ENCODE assay signal across 8 cellular contexts in genomic region chr1:120299433-120300063, GRCh38.
DNase-seq lines count a peak whose midpoint lies in the region; ATAC-seq, FAIRE-seq and TF ChIP-seq lines count a peak whose summit lies in the region.
"Not testable (repeated sequence)": the region's sequence is repeated elsewhere in the genome, so short reads cannot be mapped to it uniquely, and the experiment has no call there.

No MANE protein-coding gene starts in this region.

- POLR2A ChIA-PET in Panc1 (lab: Charles Lee); GM12878 (lab: Charles Lee): not testable (repeated sequence)

- H3K9me3 ChIP-seq in Panc1 (ENCODE audit: control insufficient read depth, insufficient read depth, low read depth, low read length); GM12878 (replicated peaks; ENCODE audit: control insufficient read depth, insufficient read depth, low read length); right cardiac atrium (ENCODE audit: control insufficient read depth, low read length); lower lobe of right lung; gastrocnemius medialis; aorta (ENCODE audit: control insufficient read depth, low read length): not testable (repeated sequence)

- DNase-seq in HFFc6; Panc1 (ENCODE audit: low read depth, low spot score); GM12878 (ENCODE audit: low read depth, low spot score); Right ventricle myocardium inferior (ENCODE audit: missing footprints); right cardiac atrium; lower lobe of right lung; gastrocnemius medialis; aorta: not testable (repeated sequence)

- not testable (repeated sequence) for FAIRE-seq in GM12878 (lab: Jason Lieb, UNC)

- H4K20me1 ChIP-seq in GM12878 (ENCODE audit: control insufficient read depth, insufficient read depth) = not testable (repeated sequence)

- SMC1A ChIA-PET in GM12878 (lab: Charles Lee; ENCODE audit: uncharacterized antibody, unreplicated experiment) = not testable (repeated sequence)

- CTCF ChIA-PET in Panc1 (lab: Charles Lee); GM12878 (lab: Yijun Ruan, JAX): not testable (repeated sequence)

- H3K27ac ChIP-seq in Panc1 (ENCODE audit: low read length); GM12878 (ENCODE audit: control insufficient read depth, insufficient read depth); right cardiac atrium (ENCODE audit: low read length); lower lobe of right lung; aorta (ENCODE audit: low read depth in 1 of 2, low read length in 2 of 2): not testable (repeated sequence)
- H3K27ac ChIP-seq in gastrocnemius medialis = peak overlapping the region in 3 of 4 donors; percentile 57 to 61 (median 59)

- not testable (repeated sequence) for H3K27me3 ChIP-seq in Panc1 (ENCODE audit: control insufficient read depth, insufficient read depth, low read length); GM12878 (replicated peaks in 1 of 2; ENCODE audit: control insufficient read depth in 2 of 2, insufficient read depth in 2 of 2, low read length in 1 of 2); right cardiac atrium (ENCODE audit: control insufficient read depth, insufficient read depth); lower lobe of right lung (ENCODE audit: low read depth); gastrocnemius medialis; aorta (ENCODE audit: control insufficient read depth in 1 of 2, insufficient read depth in 2 of 2, low read length in 1 of 2)

- not testable (repeated sequence) for H3K4me3 Mint-ChIP-seq in HFFc6

- not testable (repeated sequence) for TF ChIP-seq POLR2A in GM12878 (IDR thresholded peaks at IDR 0.05; ENCODE audit: low read depth, low read length); gastrocnemius medialis (IDR thresholded peaks at IDR 0.05)

- not testable (repeated sequence) for H3K4me1 Mint-ChIP-seq in HFFc6 (ENCODE audit: low read depth)

- not testable (repeated sequence) for H3K27ac Mint-ChIP-seq in HFFc6

- not testable (repeated sequence) for H2AFZ ChIP-seq in GM12878 (ENCODE audit: control insufficient read depth, low read depth, low read length)

- WGBS in GM12878 (ENCODE audit: insufficient coverage, insufficient replicate concordance, low lambda C conversion rate, missing lambda C conversion rate) = 94% methylated on average over 2 of the region's 4 CpGs
- 67% methylated on average over 2 of the region's 4 CpGs for WGBS in right cardiac atrium
- WGBS in aorta, 2 donors = 85 to 95% methylated on average over 2 of the region's 4 CpGs

- not testable (repeated sequence) for BruUV-seq in Panc1 (replicated peaks; lab: Mats Ljungman, UMichigan); GM12878 (replicated peaks; lab: Mats Ljungman, UMichigan)

- not testable (repeated sequence) for H3K9me3 Mint-ChIP-seq in HFFc6

- H3K9ac ChIP-seq in GM12878 (ENCODE audit: control insufficient read depth, insufficient read depth, low read length) = not testable (repeated sequence)

- H3K36me3 ChIP-seq in Panc1 (ENCODE audit: control insufficient read depth, insufficient read depth, low read length); GM12878 (ENCODE audit: control insufficient read depth in 2 of 2, insufficient read depth in 2 of 2, low read length in 1 of 2); lower lobe of right lung; gastrocnemius medialis; aorta (ENCODE audit: control insufficient read depth in 1 of 2, insufficient read depth in 2 of 2, low read length in 1 of 2): not testable (repeated sequence)

- H3K4me3 ChIP-seq in Panc1 (ENCODE audit: low read depth in 2 of 2, low read length in 2 of 2); GM12878; right cardiac atrium (ENCODE audit: low read length); lower lobe of right lung; gastrocnemius medialis; aorta (ENCODE audit: low read length in 2 of 2): not testable (repeated sequence)

- in situ Hi-C loops in Panc1 (cut with HindIII; ENCODE audit: low pct_unique_long_range_greater_than_20kb, low sequenced_read_pairs); GM12878 (cut with MboI); gastrocnemius medialis (cut with MboI; ENCODE audit: low sequenced_read_pairs in 4 of 4): not testable (repeated sequence)

- RAD21 ChIA-PET in GM12878 (lab: Charles Lee; ENCODE audit: unreplicated experiment) = not testable (repeated sequence)

- TF ChIP-seq CTCF in HFFc6 (IDR thresholded peaks at IDR 0.05) = peak; percentile 14; the same call in 1 of the 2 replicates
- not testable (repeated sequence) for TF ChIP-seq CTCF in Panc1 (IDR thresholded peaks at IDR 0.05); GM12878 (IDR thresholded peaks at IDR 0.05 in 2 of 3, conservative IDR thresholded peaks at IDR 0.05 in 1 of 3; ENCODE audit: control insufficient read depth in 2 of 3, extremely low read depth in 1 of 3, insufficient read depth in 1 of 3, low read depth in 3 of 3, low read length in 3 of 3); lower lobe of right lung (IDR thresholded peaks at IDR 0.05); gastrocnemius medialis (IDR thresholded peaks at IDR 0.05 in 4 of 5, conservative IDR thresholded peaks at IDR 0.05 in 1 of 5)

- not testable (repeated sequence) for H3K27me3 Mint-ChIP-seq in HFFc6 (ENCODE audit: insufficient read depth)

- ATAC-seq in Panc1 = peak; percentile 65
- ATAC-seq in GM12878 = peak; percentile 72
- peak; percentile 26 for ATAC-seq in Right ventricle myocardium inferior
- peak; percentile 38 to 46 for ATAC-seq in right cardiac atrium
- ATAC-seq in lower lobe of right lung = peak; percentile 89 to 93
- peak; percentile 52 to 65 for ATAC-seq in gastrocnemius medialis
- peak; percentile 46 for ATAC-seq in aorta (ENCODE audit: low FRiP score)

- intact Hi-C loops in Panc1 (cut with micrococcal nuclease; ENCODE audit: unreplicated experiment); GM12878 (cut with micrococcal nuclease; ENCODE audit: unreplicated experiment); Right ventricle myocardium inferior (cut with DNase I); right cardiac atrium (cut with DNase I); lower lobe of right lung (cut with DNase I); gastrocnemius medialis (cut with DNase I; ENCODE audit: low total_unique reads); aorta (cut with DNase I): not testable (repeated sequence)

- not testable (repeated sequence) for H3K79me2 ChIP-seq in GM12878 (ENCODE audit: control insufficient read depth, insufficient read depth, low read length)

- not testable (repeated sequence) for H3K4me1 ChIP-seq in Panc1 (ENCODE audit: control insufficient read depth, insufficient read depth, low read length); GM12878 (ENCODE audit: control insufficient read depth, insufficient read depth, low read length); right cardiac atrium (ENCODE audit: control insufficient read depth, insufficient read depth, low read length); lower lobe of right lung; gastrocnemius medialis; aorta (ENCODE audit: control insufficient read depth in 1 of 2, insufficient read depth in 2 of 2, low read length in 2 of 2)

- TF ChIP-seq RAD21 in GM12878 (IDR thresholded peaks at IDR 0.05; ENCODE audit: insufficient read depth, low read depth, low read length) = not testable (repeated sequence)

- TF ChIP-seq EP300 in GM12878 (IDR thresholded peaks at IDR 0.05; ENCODE audit: borderline replicate concordance in 1 of 2, control insufficient read depth in 1 of 2, low read depth in 2 of 2, low read length in 2 of 2) = not testable (repeated sequence)

- H3K4me2 ChIP-seq in GM12878 (ENCODE audit: control insufficient read depth, insufficient read depth) = not testable (repeated sequence)

- H3K36me3 Mint-ChIP-seq in HFFc6 (ENCODE audit: low read depth) = not testable (repeated sequence)

Comparison
In these comparisons a context has a peak if more than half of its experiments do, and no peak if none do; other contexts are left out.
1. ATAC-seq: peak in every context shown above with its lines; median percentile 91 in lower lobe of right lung; 72 in GM12878; 65 in Panc1; 58 in gastrocnemius medialis; 46 in aorta; 42 in right cardiac atrium; 26 in Right ventricle myocardium inferior.